ENCODE assay signal across 1 cellular context in genomic region chr5:75262278-75262677, GRCh38.
TF ChIP-seq lines count a peak whose summit lies in the region.

No MANE protein-coding gene starts in this region.

TF ChIP-seq in HepG2, 621 proteins besides CTCF, POLR2A, EP300 and RAD21 (continued from another document and continues in another):
- no peak for TF ChIP-seq ZNF770 (CRISPR knock-in tag; IDR thresholded peaks at IDR 0.05)
- TF ChIP-seq SOX6 (IDR thresholded peaks at IDR 0.05): no peak
- TF ChIP-seq SOX6 (CRISPR knock-in tag; IDR thresholded peaks at IDR 0.05): peak; percentile 86
- no peak for TF ChIP-seq BHLHE40 (IDR thresholded peaks at IDR 0.05; ENCODE audit: low read length)
- TF ChIP-seq ZKSCAN8 (CRISPR knock-in tag; IDR thresholded peaks at IDR 0.05; ENCODE audit: borderline replicate concordance): no peak
- TF ChIP-seq HDAC1 (CRISPR knock-in tag; IDR thresholded peaks at IDR 0.05): no peak
- no peak for TF ChIP-seq CSRNP2 (CRISPR knock-in tag; conservative IDR thresholded peaks at IDR 0.05; ENCODE audit: low read depth)
- no peak for TF ChIP-seq FUBP1 (CRISPR knock-in tag; IDR thresholded peaks at IDR 0.05; ENCODE audit: borderline replicate concordance)
- TF ChIP-seq MAZ (IDR thresholded peaks at IDR 0.05; ENCODE audit: borderline replicate concordance, low read depth, low read length): no peak
- no peak for TF ChIP-seq MAZ (CRISPR knock-in tag; IDR thresholded peaks at IDR 0.05; ENCODE audit: low read depth)
- TF ChIP-seq ARID2 (CRISPR knock-in tag; IDR thresholded peaks at IDR 0.05; ENCODE audit: borderline replicate concordance): no peak
- peak; percentile 93 for TF ChIP-seq SOX5 (CRISPR knock-in tag; IDR thresholded peaks at IDR 0.05; ENCODE audit: borderline replicate concordance)
- TF ChIP-seq ZNF557 (CRISPR knock-in tag; IDR thresholded peaks at IDR 0.05): no peak
- no peak for TF ChIP-seq CHD4 (IDR thresholded peaks at IDR 0.05; ENCODE audit: borderline replicate concordance, low read length)
- no peak for TF ChIP-seq GFI1 (CRISPR knock-in tag; IDR thresholded peaks at IDR 0.05; ENCODE audit: borderline replicate concordance)
- no peak for TF ChIP-seq ZFP36L1 (CRISPR knock-in tag; IDR thresholded peaks at IDR 0.05)
- TF ChIP-seq ZNF101 (CRISPR knock-in tag; IDR thresholded peaks at IDR 0.05; ENCODE audit: borderline replicate concordance, low read depth): no peak
- no peak for TF ChIP-seq ZNF891 (CRISPR knock-in tag; IDR thresholded peaks at IDR 0.05)
- no peak for TF ChIP-seq ARNTL (CRISPR knock-in tag; IDR thresholded peaks at IDR 0.05)
- no peak for TF ChIP-seq KDM4B (CRISPR knock-in tag; IDR thresholded peaks at IDR 0.05)
- TF ChIP-seq ZNF546 (CRISPR knock-in tag; conservative IDR thresholded peaks at IDR 0.05): no peak
- TF ChIP-seq STAG1 (CRISPR knock-in tag; IDR thresholded peaks at IDR 0.05): no peak
- TF ChIP-seq IKZF1 (IDR thresholded peaks at IDR 0.05): no peak
- no peak for TF ChIP-seq HOXA9 (CRISPR knock-in tag; IDR thresholded peaks at IDR 0.05; ENCODE audit: borderline replicate concordance)
- TF ChIP-seq IKZF4 (CRISPR knock-in tag; IDR thresholded peaks at IDR 0.05; ENCODE audit: borderline replicate concordance, low read depth, not compliant biosample characterization): no peak
- no peak for TF ChIP-seq CEBPG (CRISPR knock-in tag; IDR thresholded peaks at IDR 0.05)
- TF ChIP-seq HNF1A (IDR thresholded peaks at IDR 0.05; ENCODE audit: low read depth): peak; percentile 75
- peak; percentile 72; the same call in 1 of the 2 replicates for TF ChIP-seq HNF1A (CRISPR knock-in tag; IDR thresholded peaks at IDR 0.05; ENCODE audit: borderline replicate concordance)
- no peak for TF ChIP-seq KLF9 (CRISPR knock-in tag; IDR thresholded peaks at IDR 0.05; ENCODE audit: low read depth)
- no peak for TF ChIP-seq SMAD9 (CRISPR knock-in tag; IDR thresholded peaks at IDR 0.05)
- peak; percentile 34; the same call in 1 of the 2 replicates for TF ChIP-seq SOX13 (IDR thresholded peaks at IDR 0.05)
- TF ChIP-seq SOX13 (CRISPR knock-in tag; conservative IDR thresholded peaks at IDR 0.05 in 1 of 2, IDR thresholded peaks at IDR 0.05 in 1 of 2): peak in 1 of 2 experiments; percentile 86; a peak in 2 of 4 replicates
- no peak for TF ChIP-seq SMARCC2 (IDR thresholded peaks at IDR 0.05)
- no peak for TF ChIP-seq ARID3A (IDR thresholded peaks at IDR 0.05; ENCODE audit: low read depth, low read length)
- TF ChIP-seq ZNF143 (CRISPR knock-in tag; IDR thresholded peaks at IDR 0.05): no peak
- no peak for TF ChIP-seq BRCA1 (CRISPR knock-in tag; IDR thresholded peaks at IDR 0.05)
- no peak for TF ChIP-seq IKZF5 (CRISPR knock-in tag; IDR thresholded peaks at IDR 0.05)
- no peak for TF ChIP-seq ZSCAN12 (CRISPR knock-in tag; IDR thresholded peaks at IDR 0.05)
- no peak for TF ChIP-seq AHDC1 (CRISPR knock-in tag; IDR thresholded peaks at IDR 0.05; ENCODE audit: borderline replicate concordance)
